Comparison of ENCODE assay signal across 8 cellular contexts in genomic region chr17:75515523-75516254, GRCh38. TPM values are rescaled to one million over a fixed set of nuclear protein-coding genes. Genes with fewer than 3 reads are reported as not detected.
DNase-seq lines count a peak whose midpoint lies in the region; TF ChIP-seq lines count a peak whose summit lies in the region.

TSS of gene CASKIN2 (minus strand) at chr17:75515537. CDS start at chr17:75513804, 1,733 bp downstream.

- H3K4me3 ChIP-seq in Loucy (ENCODE audit: low read length, poor library complexity, severe bottlenecking) (peak within 1 kb of the TSS; percentile 84), foreskin fibroblast (ENCODE audit: low read depth in 1 of 2, low read length in 2 of 2) (peak within 1 kb of the TSS; percentile 78 to 85)

- H4K20me1 ChIP-seq in Loucy (ENCODE audit: insufficient read depth, low read length, poor library complexity, severe bottlenecking) = peaks cover 13% of the 10 kb centered on the region

- no peaks in the 10 kb centered on the region for H3K36me3 ChIP-seq in Loucy (ENCODE audit: insufficient read depth, low read length)

- peak; percentile 75 for DNase-seq in DMS79 treated with DMSO at 0.1 percent for 48 hours (lab: John Stamatoyannopoulos, UW)
- DNase-seq in H4 (ENCODE audit: low spot score) = peak; percentile 91
- DNase-seq in SHP77 (lab: John Stamatoyannopoulos, UW) = peak; percentile 90 to 92
- peak; percentile 67 for DNase-seq in activated gamma-delta T cell treated with anti-CD3 and anti-CD28 coated beads, Interleukin-2, amount 50 U/mL, for 16 hours (ENCODE audit: low read depth)
- peak; percentile 89 to 97 for DNase-seq in foreskin fibroblast
- peak; percentile 94 for DNase-seq in neural crest cell (ENCODE audit: low read depth, low spot score)

- peaks cover 36% of the 10 kb centered on the region for H3K4me1 ChIP-seq in Loucy (ENCODE audit: insufficient read depth, low read length, poor library complexity, severe bottlenecking)

- H3F3A ChIP-seq in Loucy (ENCODE audit: low read depth) = no peaks in the 10 kb centered on the region

- H3K9ac ChIP-seq in Loucy (ENCODE audit: low read depth, low read length, poor library complexity, severe bottlenecking) = peak within 1 kb of the TSS; percentile 65

- H2AFZ ChIP-seq in Loucy (ENCODE audit: low read length) = peak within 1 kb of the TSS; percentile 85

- peaks cover 3% of the 10 kb centered on the region for H3K36me3 Mint-ChIP-seq in neural crest cell (ENCODE audit: low read depth)
- H3K36me3 Mint-ChIP-seq in stimulated activated naive CD8-positive, alpha-beta T cell treated with anti-CD3 and anti-CD28 coated beads, Interleukin-15, Interleukin-2, amounts not matched to agents 100 ng/mL and 50 ng/mL, for 24 hours (ENCODE audit: low read depth) = peaks cover 22% of the 10 kb centered on the region

- peak within 1 kb of the TSS; percentile 99 for H3K4me2 ChIP-seq in Loucy (ENCODE audit: low read depth, low read length, poor library complexity, severe bottlenecking)

- H3K9me3 Mint-ChIP-seq in neural crest cell = no peaks in the 10 kb centered on the region
- H3K9me3 Mint-ChIP-seq in stimulated activated naive CD8-positive, alpha-beta T cell treated with anti-CD3 and anti-CD28 coated beads, Interleukin-15, Interleukin-2, amounts not matched to agents 100 ng/mL and 50 ng/mL, for 24 hours = no peaks in the 10 kb centered on the region

- no peaks in the 10 kb centered on the region for H3K9me3 ChIP-seq in Loucy (ENCODE audit: insufficient read depth, low read depth, low read length)

- no peaks in the 10 kb centered on the region for H3K9me2 ChIP-seq in Loucy (replicated peaks; ENCODE audit: low read depth, low read length)

- H3K27ac Mint-ChIP-seq in neural crest cell (ENCODE audit: unreplicated experiment) = no peak within 1 kb of the TSS
- no peak within 1 kb of the TSS for H3K27ac Mint-ChIP-seq in stimulated activated naive CD8-positive, alpha-beta T cell treated with anti-CD3 and anti-CD28 coated beads, Interleukin-15, Interleukin-2, amounts not matched to agents 100 ng/mL and 50 ng/mL, for 24 hours

- H3K27me3 Mint-ChIP-seq in neural crest cell (ENCODE audit: low read depth) = no peaks in the 10 kb centered on the region
- H3K27me3 Mint-ChIP-seq in stimulated activated naive CD8-positive, alpha-beta T cell treated with anti-CD3 and anti-CD28 coated beads, Interleukin-15, Interleukin-2, amounts not matched to agents 100 ng/mL and 50 ng/mL, for 24 hours = no peaks in the 10 kb centered on the region

- TF ChIP-seq CTCF in Loucy (conservative IDR thresholded peaks at IDR 0.05; ENCODE audit: low read length) (peak; percentile 99), foreskin fibroblast (IDR thresholded peaks at IDR 0.05; ENCODE audit: low read depth, low read length) (peak; percentile 98), neural crest cell (conservative IDR thresholded peaks at IDR 0.05) (peak; percentile 99)

- peaks cover 8% of the 10 kb centered on the region; the same call in 1 of the 2 replicates for H3K79me2 ChIP-seq in Loucy (ENCODE audit: insufficient read depth, low read length)

- peak within 1 kb of the TSS; percentile 91 for H3K4me3 Mint-ChIP-seq in neural crest cell
- peak within 1 kb of the TSS; percentile 77 for H3K4me3 Mint-ChIP-seq in stimulated activated naive CD8-positive, alpha-beta T cell treated with anti-CD3 and anti-CD28 coated beads, Interleukin-15, Interleukin-2, amounts not matched to agents 100 ng/mL and 50 ng/mL, for 24 hours

- H3K4me1 Mint-ChIP-seq in neural crest cell = peaks cover 32% of the 10 kb centered on the region
- peaks cover 19% of the 10 kb centered on the region for H3K4me1 Mint-ChIP-seq in stimulated activated naive CD8-positive, alpha-beta T cell treated with anti-CD3 and anti-CD28 coated beads, Interleukin-15, Interleukin-2, amounts not matched to agents 100 ng/mL and 50 ng/mL, for 24 hours (ENCODE audit: low read depth)

- H3K27me3 ChIP-seq in Loucy (ENCODE audit: insufficient read depth, low read length, poor library complexity, severe bottlenecking) = no peaks in the 10 kb centered on the region

RNA-seq across cellular contexts. Expression of gene CASKIN2, which starts in this region (rescaled TPM):
- 5.4 and 8.3 TPM in 2 replicates for total RNA-seq in H4 (2014; rRNA removed; shearing (Covaris generic))
- total RNA-seq in neural crest cell = 42.3 and 44.5 TPM in 2 replicates

Comparison
In these comparisons a context has a peak if more than half of its experiments do, and no peak if none do; other contexts are left out.
1. Peak in every context shown above with its lines: DNase-seq and H3K4me3 ChIP-seq.